ENCODE assay signal across 33 cellular contexts in genomic region chr3:156305672-156306071, GRCh38.
"Had no signal": no experiment of that assay in that cellular context is flagged by ENCODE, and none has a peak within 500 bp of the region (broad histone marks: within the 10 kb centered on the region; RNA-seq: fewer than 3 reads in every experiment).

No MANE protein-coding gene starts in this region.

- H3K27me3 Mint-ChIP-seq: activated CD4-positive, alpha-beta memory T cell treated with anti-CD3 and anti-CD28 coated beads for 36 hours had no signal

- H3K27me3 ChIP-seq: adrenal gland, body of pancreas, brain microvascular endothelial cell, breast epithelium had no signal

- H3K36me3 Mint-ChIP-seq: activated CD4-positive, alpha-beta memory T cell treated with anti-CD3 and anti-CD28 coated beads for 36 hours; activated naive CD4-positive, alpha-beta T cell treated with anti-CD3 and anti-CD28 coated beads, Interleukin-2, amount 50 U/mL, for 72 hours; activated naive CD8-positive, alpha-beta T cell treated with anti-CD3 and anti-CD28 coated beads for 36 hours had no signal

- DNase-seq: activated B cell treated with CpG ODN at 0.5 μM for 24 hours; activated CD4-positive, alpha-beta memory T cell treated with anti-CD3 and anti-CD28 coated beads for 36 hours; activated CD4-positive, alpha-beta T cell treated with anti-CD3 and anti-CD28 coated beads for 4 hours; activated CD4-positive, alpha-beta T cell treated with anti-CD3 and anti-CD28 coated beads, Interleukin-2, amount 10 ng/mL, durations not matched to agents 24 days and 14 days; activated CD4-positive, alpha-beta T cell treated with anti-CD3 and anti-CD28 coated beads, Interleukin-2, amount 50 U/mL, for 1 hour; activated CD4-positive, alpha-beta T cell treated with anti-CD3 and anti-CD28 coated beads, Interleukin-2, amount 50 U/mL, for 4 hours; activated CD4-positive, CD25-positive, alpha-beta regulatory T cell treated with anti-CD3 and anti-CD28 coated beads, Interleukin-2, amount 50 U/mL, for 72 hours; activated CD8-positive, alpha-beta memory T cell treated with anti-CD3 and anti-CD28 coated beads, Interleukin-2, amount 50 U/mL, for 4 hours; activated CD8-positive, alpha-beta T cell treated with anti-CD3 and anti-CD28 coated beads for 36 hours; activated effector memory CD4-positive, alpha-beta T cell treated with anti-CD3 and anti-CD28 coated beads, Interleukin-2, amount 50 U/mL, for 16 hours; activated gamma-delta T cell treated with Interleukin-2 at 50 U/mL for 16 hours; activated naive CD4-positive, alpha-beta T cell; activated naive CD4-positive, alpha-beta T cell treated with anti-CD3 and anti-CD28 coated beads for 36 hours; activated naive CD4-positive, alpha-beta T cell treated with anti-CD3 and anti-CD28 coated beads, Interleukin-2, amount 50 U/mL, for 16 hours; activated naive CD8-positive, alpha-beta T cell treated with anti-CD3 and anti-CD28 coated beads for 36 hours; activated T-cell treated with anti-CD3 and anti-CD28 coated beads for 4 hours; activated T-cell treated with anti-CD3 and anti-CD28 coated beads, Interleukin-2, amount 50 U/mL, for 1 hour; activated T-cell treated with anti-CD3 and anti-CD28 coated beads, Interleukin-2, amount 50 U/mL, for 4 hours; activated T-cell treated with anti-CD3 and anti-CD28 coated beads, Interleukin-2, amount 50 U/mL, for 72 hours; adrenal gland; amniotic stem cell; aorta; body of pancreas; brain microvascular endothelial cell; central memory CD4-positive, alpha-beta T cell; T-helper 2 cell; T-helper 9 cell had no signal

- H3K27ac ChIP-seq: adrenal gland, body of pancreas, brain microvascular endothelial cell, breast epithelium, VCaP had no signal

- H3K4me3 ChIP-seq: adrenal gland, body of pancreas, breast epithelium had no signal

- H3K4me1 Mint-ChIP-seq: activated B cell treated with CpG ODN at 0.5 μM for 24 hours; activated CD4-positive, alpha-beta T cell treated with anti-CD3 and anti-CD28 coated beads, Interleukin-2, amount 10 ng/mL, durations not matched to agents 24 days and 14 days; activated naive CD8-positive, alpha-beta T cell treated with anti-CD3 and anti-CD28 coated beads for 36 hours; activated T-helper 17 cell treated with anti-CD3 and anti-CD28 coated beads, Interleukin-2, amount 50 U/mL, for 72 hours had no signal

- H3K4me1 ChIP-seq: adrenal gland, breast epithelium had no signal

- ATAC-seq: activated CD8-positive, alpha-beta T cell treated with anti-CD3 and anti-CD28 coated beads for 36 hours; activated naive CD4-positive, alpha-beta T cell treated with anti-CD3 and anti-CD28 coated beads, Interleukin-2, amount 50 U/mL, for 72 hours; activated T-cell treated with anti-CD3 and anti-CD28 coated beads, Interleukin-2, amount 50 U/mL, for 4 hours; activated T-cell treated with anti-CD3 and anti-CD28 coated beads, Interleukin-2, amount 50 U/mL, for 72 hours; activated T-helper 17 cell treated with anti-CD3 and anti-CD28 coated beads, Interleukin-2, amount 50 U/mL, for 72 hours; body of pancreas had no signal

- H3K9me3 ChIP-seq: adrenal gland, body of pancreas, breast epithelium had no signal

- H3K36me3 ChIP-seq: adrenal gland, brain microvascular endothelial cell, breast epithelium had no signal

- H3K27ac Mint-ChIP-seq: activated B cell treated with CpG ODN at 0.5 μM for 24 hours; activated CD4-positive, alpha-beta memory T cell treated with anti-CD3 and anti-CD28 coated beads for 36 hours; activated CD4-positive, alpha-beta T cell treated with anti-CD3 and anti-CD28 coated beads, Interleukin-2, amount 10 ng/mL, durations not matched to agents 24 days and 14 days; activated CD8-positive, alpha-beta T cell treated with anti-CD3 and anti-CD28 coated beads for 36 hours; activated naive CD4-positive, alpha-beta T cell treated with anti-CD3 and anti-CD28 coated beads for 36 hours; activated naive CD4-positive, alpha-beta T cell treated with anti-CD3 and anti-CD28 coated beads, Interleukin-2, amount 50 U/mL, for 72 hours; activated naive CD8-positive, alpha-beta T cell treated with anti-CD3 and anti-CD28 coated beads for 36 hours; activated T-cell treated with anti-CD3 and anti-CD28 coated beads, Interleukin-2, amount 50 U/mL, for 72 hours; activated T-helper 1 cell treated with anti-CD3 and anti-CD28 coated beads, Interleukin-12 subunit alpha, Interleukin-12 subunit beta, Interleukin-2, Interleukin-4 antibody, amounts not matched to agents 30 ng/mL and 10 ng/mL and 1 ng/mL, durations not matched to agents 14 hours and 24 hours and 36 hours; activated T-helper 17 cell treated with anti-CD3 and anti-CD28 coated beads, Interleukin-2, amount 50 U/mL, for 72 hours; T-helper 2 cell treated with Interferon-gamma antibody and Interleukin-4, amounts not matched to agents 5 μg/mL and 100 μg/mL, for 36 hours had no signal

- H3K4me3 Mint-ChIP-seq: activated B cell treated with CpG ODN at 0.5 μM for 24 hours; activated CD4-positive, alpha-beta memory T cell treated with anti-CD3 and anti-CD28 coated beads for 36 hours; activated CD4-positive, alpha-beta T cell treated with anti-CD3 and anti-CD28 coated beads, Interleukin-2, amount 10 ng/mL, durations not matched to agents 24 days and 14 days; activated CD8-positive, alpha-beta T cell treated with anti-CD3 and anti-CD28 coated beads for 36 hours; activated naive CD4-positive, alpha-beta T cell treated with anti-CD3 and anti-CD28 coated beads for 36 hours; activated naive CD8-positive, alpha-beta T cell treated with anti-CD3 and anti-CD28 coated beads for 36 hours; activated T-cell treated with anti-CD3 and anti-CD28 coated beads, Interleukin-2, amount 50 U/mL, for 4 hours; activated T-cell treated with anti-CD3 and anti-CD28 coated beads, Interleukin-2, amount 50 U/mL, for 72 hours; activated T-helper 1 cell treated with anti-CD3 and anti-CD28 coated beads, Interleukin-12 subunit alpha, Interleukin-12 subunit beta, Interleukin-2, Interleukin-4 antibody, amounts not matched to agents 30 ng/mL and 10 ng/mL and 1 ng/mL, durations not matched to agents 14 hours and 24 hours and 36 hours; activated T-helper 17 cell treated with anti-CD3 and anti-CD28 coated beads, Interleukin-2, amount 50 U/mL, for 72 hours; T-helper 2 cell treated with Interferon-gamma antibody and Interleukin-4, amounts not matched to agents 5 μg/mL and 100 μg/mL, for 36 hours had no signal

- H3K9me3 Mint-ChIP-seq: activated B cell treated with CpG ODN at 0.5 μM for 24 hours; activated CD4-positive, alpha-beta memory T cell treated with anti-CD3 and anti-CD28 coated beads for 36 hours; activated CD4-positive, alpha-beta T cell treated with anti-CD3 and anti-CD28 coated beads, Interleukin-2, amount 10 ng/mL, durations not matched to agents 24 days and 14 days; activated CD8-positive, alpha-beta T cell treated with anti-CD3 and anti-CD28 coated beads for 36 hours; activated naive CD4-positive, alpha-beta T cell treated with anti-CD3 and anti-CD28 coated beads for 36 hours; activated naive CD4-positive, alpha-beta T cell treated with anti-CD3 and anti-CD28 coated beads, Interleukin-2, amount 50 U/mL, for 72 hours; activated naive CD8-positive, alpha-beta T cell treated with anti-CD3 and anti-CD28 coated beads for 36 hours; activated T-cell treated with anti-CD3 and anti-CD28 coated beads, Interleukin-2, amount 50 U/mL, for 4 hours; activated T-cell treated with anti-CD3 and anti-CD28 coated beads, Interleukin-2, amount 50 U/mL, for 72 hours; activated T-helper 1 cell treated with anti-CD3 and anti-CD28 coated beads, Interleukin-12 subunit alpha, Interleukin-12 subunit beta, Interleukin-2, Interleukin-4 antibody, amounts not matched to agents 30 ng/mL and 10 ng/mL and 1 ng/mL, durations not matched to agents 14 hours and 24 hours and 36 hours; activated T-helper 17 cell treated with anti-CD3 and anti-CD28 coated beads, Interleukin-2, amount 50 U/mL, for 72 hours; T-helper 2 cell treated with Interferon-gamma antibody and Interleukin-4, amounts not matched to agents 5 μg/mL and 100 μg/mL, for 36 hours had no signal
